1 cellular context compared by ENCODE assay signal in the genomic region with DNA sequence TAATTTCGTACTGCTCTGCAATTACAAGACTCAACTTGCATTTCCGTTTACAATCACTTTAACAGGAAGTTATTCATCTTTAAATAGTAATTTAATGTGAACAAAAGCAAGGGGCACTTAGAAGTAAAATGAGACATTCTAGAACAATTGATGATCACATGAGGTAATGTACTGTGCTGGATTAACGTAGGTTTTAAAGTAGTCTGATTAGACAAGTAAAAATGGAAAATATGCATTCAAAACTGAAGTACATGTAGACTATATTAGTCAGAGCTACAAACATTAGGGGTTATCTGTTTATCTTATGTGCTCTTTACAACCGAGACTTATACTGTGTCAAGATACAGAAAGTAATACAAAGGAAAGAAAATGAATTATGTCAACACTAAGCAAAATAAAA.
TF ChIP-seq lines count a peak whose summit lies in the region.

No MANE protein-coding gene starts in this region.

TF ChIP-seq in HepG2, 621 proteins besides CTCF, POLR2A, EP300 and RAD21 (continued from another document):
- no peak for TF ChIP-seq REST (IDR thresholded peaks at IDR 0.05; ENCODE audit: borderline replicate concordance in 1 of 2, low read depth in 1 of 2, low read length in 2 of 2)
- no peak for TF ChIP-seq ZNF143 (CRISPR knock-in tag; IDR thresholded peaks at IDR 0.05)
